Comparison of ENCODE assay signal across 21 cellular contexts in the genomic region with DNA sequence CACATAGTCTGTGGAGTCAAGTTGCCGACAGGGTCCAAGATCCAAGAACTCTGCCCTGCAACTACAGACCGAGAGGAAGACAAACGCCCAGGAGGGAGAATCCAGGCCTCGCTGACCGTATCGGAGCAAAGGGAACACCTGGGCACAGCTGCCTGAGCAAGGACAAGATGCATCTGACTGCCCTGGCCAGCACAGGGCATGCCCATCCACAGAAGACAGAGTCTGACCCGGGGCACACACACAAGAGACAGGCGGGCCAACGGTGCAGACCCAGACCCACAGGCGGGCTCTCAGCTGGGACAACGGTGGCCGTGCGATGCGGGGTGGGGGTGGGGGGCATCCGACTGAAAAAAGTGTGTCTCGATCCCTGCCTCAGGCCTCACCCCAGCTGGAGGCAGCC.
"Had no signal": no experiment of that assay in that cellular context is flagged by ENCODE, and none has a peak within 500 bp of the region (broad histone marks: within the 10 kb centered on the region; RNA-seq: fewer than 3 reads in every experiment).

No MANE protein-coding gene starts in this region.

- H3K4me3 ChIP-seq: coronary artery, gastroesophageal sphincter, hepatocyte, stomach, suprapubic skin, transverse colon had no signal

- DNase-seq: activated CD4-positive, alpha-beta memory T cell treated with anti-CD3 and anti-CD28 coated beads for 36 hours; activated CD4-positive, alpha-beta T cell treated with anti-CD3 and anti-CD28 coated beads, Interleukin-2, amount 10 ng/mL, durations not matched to agents 24 days and 14 days; activated naive CD8-positive, alpha-beta T cell treated with anti-CD3 and anti-CD28 coated beads, Interleukin-2, amount 50 U/mL, for 24 hours; activated T-cell treated with anti-CD3 and anti-CD28 coated beads, Interleukin-2, amount 50 U/mL, for 4 hours; anterior cingulate cortex; effector memory CD8-positive, alpha-beta T cell; erythroblast; islet precursor cell; left colon; naive thymus-derived CD4-positive, alpha-beta T cell; nucleus accumbens; stimulated activated CD4-positive, alpha-beta T cell treated with anti-CD3 and anti-CD28 coated beads, Interleukin-15, amount 100 ng/mL, for 24 hours; stimulated activated CD4-positive, alpha-beta T cell treated with anti-CD3 and anti-CD28 coated beads, Interleukin-2, amount 100 ng/mL, for 24 hours; stimulated activated naive B cell treated with anti-CD40 and anti-IgM and Interleukin-4, amounts not matched to agents 10 μg/mL and 1 μg/mL and 100 μg/mL, for 72 hours; stomach; transverse colon had no signal

- H3K27me3 ChIP-seq: gastroesophageal sphincter, hepatocyte, suprapubic skin, transverse colon had no signal

- H3K9ac ChIP-seq: parathyroid adenoma had no signal

- H3K9me3 ChIP-seq: suprapubic skin had no signal

- H3K36me3 ChIP-seq: suprapubic skin, transverse colon had no signal

- H3K4me1 ChIP-seq: parathyroid adenoma had no signal

- H3K27ac ChIP-seq: coronary artery, gastroesophageal sphincter, hepatocyte, parathyroid adenoma, stomach, suprapubic skin, transverse colon had no signal

- H3K4me2 ChIP-seq: hepatocyte had no signal
